In the genomic region with DNA sequence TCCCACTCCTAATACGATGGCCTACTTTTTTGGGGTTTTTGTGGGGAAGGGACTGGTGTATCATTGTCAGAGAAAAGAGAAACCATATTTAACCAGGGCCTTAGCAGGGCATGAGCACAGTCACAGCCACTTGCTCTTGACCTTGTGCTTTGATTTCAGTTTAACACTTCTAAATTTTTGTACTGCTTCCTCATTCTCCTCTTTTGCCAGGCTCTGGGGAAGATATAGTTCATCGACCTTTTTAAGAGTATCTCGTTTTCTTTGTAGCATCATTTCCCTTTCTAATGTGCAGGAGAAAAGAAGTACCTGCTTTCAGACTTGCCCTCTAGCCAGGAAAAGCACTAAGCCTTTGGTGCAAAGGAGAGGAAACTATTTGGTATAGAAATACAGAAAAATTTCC, we compare ENCODE assay signal across 2 cellular contexts.
TF ChIP-seq lines count a peak whose summit lies in the region.

No MANE protein-coding gene starts in this region.

TF ChIP-seq in A549, 52 proteins besides CTCF, POLR2A, EP300 and RAD21:
- TF ChIP-seq, protein P1, sequence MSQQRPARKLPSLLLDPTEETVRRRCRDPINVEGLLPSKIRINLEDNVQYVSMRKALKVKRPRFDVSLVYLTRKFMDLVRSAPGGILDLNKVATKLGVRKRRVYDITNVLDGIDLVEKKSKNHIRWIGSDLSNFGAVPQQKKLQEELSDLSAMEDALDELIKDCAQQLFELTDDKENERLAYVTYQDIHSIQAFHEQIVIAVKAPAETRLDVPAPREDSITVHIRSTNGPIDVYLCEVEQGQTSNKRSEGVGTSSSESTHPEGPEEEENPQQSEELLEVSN (IDR thresholded peaks at IDR 0.05; ENCODE audit: borderline replicate concordance, low read depth), result no peak
- TF ChIP-seq, protein P2, sequence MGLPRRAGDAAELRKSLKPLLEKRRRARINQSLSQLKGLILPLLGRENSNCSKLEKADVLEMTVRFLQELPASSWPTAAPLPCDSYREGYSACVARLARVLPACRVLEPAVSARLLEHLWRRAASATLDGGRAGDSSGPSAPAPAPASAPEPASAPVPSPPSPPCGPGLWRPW (IDR thresholded peaks at IDR 0.05), result no peak
- TF ChIP-seq ZFP36 (IDR thresholded peaks at IDR 0.05; ENCODE audit: borderline replicate concordance, partially characterized antibody) (no peak), MAFK (IDR thresholded peaks at IDR 0.05; ENCODE audit: partially characterized antibody) (no peak), HDAC2 (IDR thresholded peaks at IDR 0.05) (no peak), RARB (CRISPR knock-in tag; IDR thresholded peaks at IDR 0.05) (no peak), EHMT2 (IDR thresholded peaks at IDR 0.05; ENCODE audit: low read depth) (no peak), FOSB (CRISPR knock-in tag; IDR thresholded peaks at IDR 0.05) (no peak), POLR2AphosphoS2 (conservative IDR thresholded peaks at IDR 0.05; ENCODE audit: low read length) (no peak), CHD2 (IDR thresholded peaks at IDR 0.05; ENCODE audit: low read length, partially characterized antibody) (no peak), CBX8 (IDR thresholded peaks at IDR 0.05) (no peak), HEYL (CRISPR knock-in tag; IDR thresholded peaks at IDR 0.05) (no peak), NPAS2 (CRISPR knock-in tag; IDR thresholded peaks at IDR 0.05; ENCODE audit: borderline replicate concordance) (no peak)
- TF ChIP-seq, protein P3, sequence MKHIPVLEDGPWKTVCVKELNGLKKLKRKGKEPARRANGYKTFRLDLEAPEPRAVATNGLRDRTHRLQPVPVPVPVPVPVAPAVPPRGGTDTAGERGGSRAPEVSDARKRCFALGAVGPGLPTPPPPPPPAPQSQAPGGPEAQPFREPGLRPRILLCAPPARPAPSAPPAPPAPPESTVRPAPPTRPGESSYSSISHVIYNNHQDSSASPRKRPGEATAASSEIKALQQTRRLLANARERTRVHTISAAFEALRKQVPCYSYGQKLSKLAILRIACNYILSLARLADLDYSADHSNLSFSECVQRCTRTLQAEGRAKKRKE (CRISPR knock-in tag; IDR thresholded peaks at IDR 0.05; ENCODE audit: low read depth), result no peak
TF ChIP-seq in A549: peak in this region for 0.

TF ChIP-seq in GM23338, 12 proteins besides CTCF, POLR2A, EP300 and RAD21:
- TF ChIP-seq EZH2 (IDR thresholded peaks at IDR 0.05; ENCODE audit: low read depth, unreplicated experiment), result no peak
